In the genomic region with DNA sequence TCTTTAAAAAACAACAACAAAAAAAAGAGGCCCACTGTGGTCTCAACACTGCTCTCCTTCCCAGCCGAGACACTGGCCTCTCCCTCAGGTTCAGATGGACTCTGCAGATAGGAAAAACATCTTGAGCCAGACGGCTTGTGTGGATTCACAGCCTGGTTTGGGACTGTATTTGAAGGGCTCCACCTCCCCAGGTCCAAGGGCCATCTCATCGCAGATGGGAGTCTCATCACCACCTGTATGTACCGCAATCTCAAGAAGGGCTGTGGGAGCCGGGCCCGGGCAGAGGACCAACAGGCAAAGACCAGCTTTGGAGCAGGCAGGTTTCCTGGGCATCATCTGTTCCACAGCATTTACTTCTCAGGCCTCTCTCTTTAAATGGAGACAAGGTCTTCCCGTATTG, we compare ENCODE assay signal across 22 cellular contexts. TPM values are rescaled to one million over a fixed set of nuclear protein-coding genes. Genes with fewer than 3 reads are reported as not detected.
DNase-seq lines count a peak whose midpoint lies in the region; ATAC-seq and TF ChIP-seq lines count a peak whose summit lies in the region.
"Had no signal": no experiment of that assay in that cellular context is flagged by ENCODE, and none has a peak within 500 bp of the region (broad histone marks: within the 10 kb centered on the region; RNA-seq: fewer than 3 reads in every experiment).

No MANE protein-coding gene starts in this region.

- no peaks in the 10 kb centered on the region for H3K9me3 ChIP-seq in CD4-positive, alpha-beta T cell (ENCODE audit: control insufficient read depth, low read length)
- H3K9me3 ChIP-seq in IMR-90 (ENCODE audit: control insufficient read depth, insufficient read depth, low read length), result no peaks in the 10 kb centered on the region
- H3K9me3 ChIP-seq: SK-N-SH had no signal

- no peak for ATAC-seq in CD4-positive, alpha-beta T cell (ENCODE audit: poor library complexity)
- ATAC-seq in IMR-90 (ENCODE audit: low read depth) (no peak), esophagus mucosa (no peak)
- ATAC-seq in naive thymus-derived CD8-positive, alpha-beta T cell, result no peak
- ATAC-seq: left colon; stimulated activated naive CD8-positive, alpha-beta T cell treated with anti-CD3 and anti-CD28 coated beads, Interleukin-15, Interleukin-2, amounts not matched to agents 100 U/mL and 50 U/mL, for 24 hours; WTC11 had no signal

- intact Hi-C loops in CD4-positive, alpha-beta T cell (cut with DNase I, micrococcal nuclease), result no loop called here
- intact Hi-C loops in IMR-90 (cut with micrococcal nuclease), result no loop called here

- H2BK5ac ChIP-seq in IMR-90 (ENCODE audit: low read depth, low read length, poor library complexity, severe bottlenecking), result no peak overlapping the region

- H2AFZ ChIP-seq in IMR-90 (replicated peaks; ENCODE audit: low read length, poor library complexity), result no peak overlapping the region

- no peak overlapping the region for H3K4me3 ChIP-seq in IMR-90 (ENCODE audit: insufficient read depth, low read depth, low read length)
- H3K4me3 ChIP-seq: skin epidermis had no signal

- no peak overlapping the region for H3K23ac ChIP-seq in IMR-90 (ENCODE audit: low read depth, low read length)

- no peak overlapping the region for H4K91ac ChIP-seq in IMR-90 (ENCODE audit: insufficient read depth, low read depth, low read length)

- CTCF ChIA-PET in CD4-positive, alpha-beta T cell (lab: Charles Lee), result no interaction called here
- CTCF ChIA-PET in IMR-90 (lab: Yijun Ruan, JAX), result no interaction called here

- H3K18ac ChIP-seq in IMR-90 (ENCODE audit: low read depth, low read length), result no peak overlapping the region

- H2BK120ac ChIP-seq in IMR-90 (ENCODE audit: low read depth, low read length), result no peak overlapping the region

- TF ChIP-seq POLR2A in IMR-90 (IDR thresholded peaks at IDR 0.05; ENCODE audit: low read depth, low read length), result no peak

- H2BK15ac ChIP-seq in IMR-90 (ENCODE audit: low read depth, low read length), result no peak overlapping the region

- no peak overlapping the region for H2BK20ac ChIP-seq in IMR-90 (ENCODE audit: low read depth, low read length)

- H2AK5ac ChIP-seq in IMR-90 (ENCODE audit: low read depth, low read length), result no peak overlapping the region

- no peak overlapping the region for H4K5ac ChIP-seq in IMR-90 (ENCODE audit: low read depth, low read length)

- no TSS peak for BruUV-seq in IMR-90 (replicated peaks; lab: Mats Ljungman, UMichigan)

- 98% methylated on average over 6 of the region's 7 CpGs; no CpG with 5 or more reads in 1 of the 2 experiments for WGBS in IMR-90 (ENCODE audit: extremely low coverage in 2 of 2, insufficient read length in 1 of 2), 2 experiments

- no peak for TF ChIP-seq RAD21 in IMR-90 (IDR thresholded peaks at IDR 0.05; ENCODE audit: low read length)

- TF ChIP-seq CTCF in CD4-positive, alpha-beta T cell (IDR thresholded peaks at IDR 0.05), result no peak
- TF ChIP-seq CTCF in IMR-90 (conservative IDR thresholded peaks at IDR 0.05; ENCODE audit: low read depth, low read length), result no peak

- H3K9me3 Mint-ChIP-seq in CD4-positive, alpha-beta T cell, result no peaks in the 10 kb centered on the region
- H3K9me3 Mint-ChIP-seq in naive thymus-derived CD8-positive, alpha-beta T cell, result no peaks in the 10 kb centered on the region
- H3K9me3 Mint-ChIP-seq: brain, nephron, WTC11 had no signal

- peaks cover 64% of the 10 kb centered on the region for H4K20me1 ChIP-seq in IMR-90 (ENCODE audit: insufficient read depth, low read length)

- no peak overlapping the region for H3K9ac ChIP-seq in IMR-90 (ENCODE audit: low read depth, low read length)
- H3K9ac ChIP-seq: SK-N-SH had no signal

- POLR2A ChIA-PET in CD4-positive, alpha-beta T cell (lab: Charles Lee), result interaction anchor here (1.5 to 3.5 kb wide), 3 partner anchors 8 to 11 kb away, joined by 6 to 19 read pairs (median 7); partner anchors contain the start of gene ZBTB48
- POLR2A ChIA-PET in IMR-90 (lab: Charles Lee; ENCODE audit: unreplicated experiment), result no interaction called here
- POLR2A ChIA-PET in naive thymus-derived CD8-positive, alpha-beta T cell (lab: Charles Lee), result interaction anchor here (1.1 to 4.2 kb wide), 3 partner anchors 8 to 12 kb away, joined by 3 to 37 read pairs (median 6); partner anchors contain the start of genes KLHL21 and ZBTB48

- H3K4me3 Mint-ChIP-seq in CD4-positive, alpha-beta T cell, result no peak overlapping the region
- no peak overlapping the region for H3K4me3 Mint-ChIP-seq in naive thymus-derived CD8-positive, alpha-beta T cell
- H3K4me3 Mint-ChIP-seq: brain, nephron, WTC11 had no signal

- no peaks in the 10 kb centered on the region for H3K9me1 ChIP-seq in IMR-90 (ENCODE audit: insufficient read depth, low read length)

- H3K27me3 ChIP-seq in CD4-positive, alpha-beta T cell (ENCODE audit: control insufficient read depth, insufficient read depth, low read length), result no peaks in the 10 kb centered on the region
- H3K27me3 ChIP-seq in IMR-90 (ENCODE audit: control insufficient read depth, insufficient read depth, low read length), result no peaks in the 10 kb centered on the region

- no peak overlapping the region for H3K4ac ChIP-seq in IMR-90 (ENCODE audit: low read depth, low read length)

- no peak for DNase-seq in CD4-positive, alpha-beta T cell
- no peak for DNase-seq in IMR-90
- DNase-seq in naive thymus-derived CD8-positive, alpha-beta T cell, result no peak
- no peak for DNase-seq in COR-L47 (lab: John Stamatoyannopoulos, UW)
- no peak for DNase-seq in Kasumi-1 (lab: John Stamatoyannopoulos, UW)
- DNase-seq: activated CD4-positive, alpha-beta T cell treated with anti-CD3 and anti-CD28 coated beads, Interleukin-2, amount 50 U/mL, for 4 hours; DMS79 treated with DMSO at 0.1 percent for 48 hours; GOT3; left colon; NCI-H2171; NCI-H524 treated with DMSO at 0.1 percent for 48 hours; RPMI8226; SK-N-SH; stimulated activated CD4-positive, alpha-beta T cell treated with anti-CD3 and anti-CD28 coated beads, Interleukin-2, amount 100 ng/mL, for 24 hours; stimulated activated naive CD8-positive, alpha-beta T cell treated with anti-CD3 and anti-CD28 coated beads, Interleukin-15, Interleukin-2, amounts not matched to agents 100 U/mL and 50 U/mL, for 24 hours; trophoblast cell had no signal

- H3K27ac ChIP-seq in CD4-positive, alpha-beta T cell (ENCODE audit: low read depth, low read length), result no peak overlapping the region
- no peak overlapping the region for H3K27ac ChIP-seq in IMR-90 (ENCODE audit: insufficient read depth, low read length)

- no peaks in the 10 kb centered on the region for H3K27me3 Mint-ChIP-seq in CD4-positive, alpha-beta T cell
- no peaks in the 10 kb centered on the region for H3K27me3 Mint-ChIP-seq in naive thymus-derived CD8-positive, alpha-beta T cell
- H3K27me3 Mint-ChIP-seq: brain, progenitor cell of endocrine pancreas had no signal

- H4K8ac ChIP-seq in IMR-90 (ENCODE audit: low read depth in 2 of 2, low read length in 2 of 2), result no peak overlapping the region

- no peak overlapping the region for H3K56ac ChIP-seq in IMR-90 (ENCODE audit: extremely low read depth, insufficient read depth, low read length)

- in situ Hi-C loops in IMR-90 (cut with MboI; ENCODE audit: low sequenced_read_pairs), result no loop called here

- H3K79me1 ChIP-seq in IMR-90 (ENCODE audit: low read depth in 1 of 2, low read length in 2 of 2), result peaks cover 5 to 59% of the 10 kb centered on the region in 2 experiments; a peak in 3 of 4 replicates

- H3K4me2 ChIP-seq in IMR-90 (ENCODE audit: low read depth, low read length), result no peak overlapping the region
- H3K4me2 ChIP-seq: SK-N-SH had no signal

- H3K36me3 ChIP-seq in IMR-90 (ENCODE audit: control insufficient read depth, insufficient read depth, low read length), result peaks cover 73% of the 10 kb centered on the region

- H3K27ac Mint-ChIP-seq in CD4-positive, alpha-beta T cell, result peak overlapping the region; percentile 65
- peak overlapping the region in 7 of 10 donors; percentile 48 to 85 (median 63) for H3K27ac Mint-ChIP-seq in naive thymus-derived CD8-positive, alpha-beta T cell
- H3K27ac Mint-ChIP-seq: nephron, progenitor cell of endocrine pancreas, WTC11 had no signal

- H3K14ac ChIP-seq in IMR-90 (replicated peaks; ENCODE audit: low read depth, low read length), result no peak overlapping the region

- H3K36me3 Mint-ChIP-seq in CD4-positive, alpha-beta T cell (ENCODE audit: low read depth), result peaks cover 44% of the 10 kb centered on the region
- peaks cover 0 to 45% (median 2%) of the 10 kb centered on the region in 3 donors for H3K36me3 Mint-ChIP-seq in naive thymus-derived CD8-positive, alpha-beta T cell

- no peaks in the 10 kb centered on the region for H3K4me1 ChIP-seq in IMR-90 (ENCODE audit: control insufficient read depth, insufficient read depth, low read length)

- H2AK9ac ChIP-seq in IMR-90 (replicated peaks; ENCODE audit: low read depth, low read length, poor library complexity), result peak overlapping the region; percentile 57

- dilution Hi-C loops in IMR-90 (cut with HindIII; ENCODE audit: low sequenced_read_pairs, unreplicated experiment), result no loop called here

- H3K4me1 Mint-ChIP-seq in CD4-positive, alpha-beta T cell (ENCODE audit: low read depth), result peaks cover 35% of the 10 kb centered on the region
- H3K4me1 Mint-ChIP-seq in naive thymus-derived CD8-positive, alpha-beta T cell, result peaks cover 13 to 56% (median 32%) of the 10 kb centered on the region in 4 donors
- H3K4me1 Mint-ChIP-seq: brain, nephron, WTC11 had no signal

RNA-seq across cellular contexts. Expression of gene ZBTB48, which starts 10.3 kb away (rescaled TPM):
- 10 to 100 TPM; 31.4 to 31.7 TPM for total RNA-seq in CD4-positive, alpha-beta T cell
- total RNA-seq in IMR-90 (2012; rRNA removed), result 9.3 and 10.3 TPM in 2 replicates
- polyA plus RNA-seq in IMR-90 (2012; rRNA removed), result 17.5 and 19.7 TPM in 2 replicates
- 10.0 and 15.6 TPM in 2 replicates for polyA plus RNA-seq in IMR-90 (2012; cell fraction: cytosol; rRNA removed)
- 61.7 and 153 TPM in 2 replicates for polyA plus RNA-seq in IMR-90 (2012; cell fraction: nucleus; rRNA removed; ENCODE audit: low replicate concordance)
- 10 to 100 TPM; 64.5 to 73.2 TPM for total RNA-seq in naive thymus-derived CD8-positive, alpha-beta T cell
- 10 to 100 TPM in 2 of 3 donors, 1 to 10 TPM in 1; 9.8 to 30.0 (median 28.7) TPM for polyA plus RNA-seq in naive thymus-derived CD8-positive, alpha-beta T cell
- 14.5 TPM for total RNA-seq in esophagus mucosa

RNA-seq across cellular contexts. Expression of gene KLHL21, which starts 12.6 kb away (rescaled TPM):
- total RNA-seq in CD4-positive, alpha-beta T cell, result 10 to 100 TPM; 32.0 to 33.5 TPM
- total RNA-seq in IMR-90 (2012; rRNA removed) (12.0 and 14.2 TPM in 2 replicates), esophagus mucosa (26.6 TPM)
- polyA plus RNA-seq in IMR-90 (2012; rRNA removed), result 36.7 and 37.4 TPM in 2 replicates
- polyA plus RNA-seq in IMR-90 (2012; cell fraction: cytosol; rRNA removed), result 27.2 and 40.1 TPM in 2 replicates
- 70.4 and 149 TPM in 2 replicates for polyA plus RNA-seq in IMR-90 (2012; cell fraction: nucleus; rRNA removed; ENCODE audit: low replicate concordance)
- 10 to 100 TPM; 67.1 to 67.7 TPM for total RNA-seq in naive thymus-derived CD8-positive, alpha-beta T cell
- 10 to 100 TPM; 15.7 to 26.4 (median 16.3) TPM for polyA plus RNA-seq in naive thymus-derived CD8-positive, alpha-beta T cell

RNA-seq across cellular contexts. Expression of gene PHF13, which starts 23.5 kb away (rescaled TPM):
- 1 to 10 TPM; 4.0 to 4.9 TPM for total RNA-seq in CD4-positive, alpha-beta T cell
- total RNA-seq in IMR-90 (2012; rRNA removed), result 7.3 and 9.4 TPM in 2 replicates
- polyA plus RNA-seq in IMR-90 (2012; rRNA removed), result 7.6 and 9.8 TPM in 2 replicates
- polyA plus RNA-seq in IMR-90 (2012; cell fraction: cytosol; rRNA removed), result 6.4 and 8.4 TPM in 2 replicates
- polyA plus RNA-seq in IMR-90 (2012; cell fraction: nucleus; rRNA removed; ENCODE audit: low replicate concordance), result 13.3 and 25.1 TPM in 2 replicates
- 1 to 10 TPM; 8.4 to 8.5 TPM for total RNA-seq in naive thymus-derived CD8-positive, alpha-beta T cell
- 1 to 10 TPM; 1.4 to 4.3 (median 3.2) TPM for polyA plus RNA-seq in naive thymus-derived CD8-positive, alpha-beta T cell
- 7.5 TPM for total RNA-seq in esophagus mucosa

RNA-seq across cellular contexts. Expression of gene THAP3, which starts 34.6 kb away (rescaled TPM):
- total RNA-seq in CD4-positive, alpha-beta T cell, result 10 to 100 TPM; 15.2 to 18.7 TPM
- total RNA-seq in IMR-90 (2012; rRNA removed) (13.9 and 14.2 TPM in 2 replicates), esophagus mucosa (6.4 TPM)
- polyA plus RNA-seq in IMR-90 (2012; rRNA removed), result 14.9 and 16.0 TPM in 2 replicates
- polyA plus RNA-seq in IMR-90 (2012; cell fraction: cytosol; rRNA removed), result 11.8 and 12.7 TPM in 2 replicates
- 23.2 and 37.1 TPM in 2 replicates for polyA plus RNA-seq in IMR-90 (2012; cell fraction: nucleus; rRNA removed; ENCODE audit: low replicate concordance)
- total RNA-seq in naive thymus-derived CD8-positive, alpha-beta T cell, result 10 to 100 TPM; 28.7 to 30.7 TPM
- polyA plus RNA-seq in naive thymus-derived CD8-positive, alpha-beta T cell, result 10 to 100 TPM; 20.1 to 26.5 (median 25.4) TPM

RNA-seq across cellular contexts. Expression of gene TAS1R1, which starts 34.9 kb away (rescaled TPM):
- total RNA-seq in CD4-positive, alpha-beta T cell, result not detected
- not detected in 2 replicates for total RNA-seq in IMR-90 (2012; rRNA removed)
- polyA plus RNA-seq in IMR-90 (2012; rRNA removed), result 0.05 and 0.10 TPM in 2 replicates
- polyA plus RNA-seq in IMR-90 (2012; cell fraction: cytosol; rRNA removed), result 0.05 TPM in 1 of 2 replicates, not detected in the other
- 0.09 and 0.15 TPM in 2 replicates for polyA plus RNA-seq in IMR-90 (2012; cell fraction: nucleus; rRNA removed; ENCODE audit: low replicate concordance)
- not detected for total RNA-seq in naive thymus-derived CD8-positive, alpha-beta T cell
- under 1 TPM in 1 of 3 donors, not detected in 2; 0.06 TPM for polyA plus RNA-seq in naive thymus-derived CD8-positive, alpha-beta T cell
- total RNA-seq in esophagus mucosa, result not detected
- total RNA-seq: progenitor cell of endocrine pancreas had no signal
- polyA plus RNA-seq: SK-N-SH had no signal
